1 cellular context compared by ENCODE assay signal in the genomic region with DNA sequence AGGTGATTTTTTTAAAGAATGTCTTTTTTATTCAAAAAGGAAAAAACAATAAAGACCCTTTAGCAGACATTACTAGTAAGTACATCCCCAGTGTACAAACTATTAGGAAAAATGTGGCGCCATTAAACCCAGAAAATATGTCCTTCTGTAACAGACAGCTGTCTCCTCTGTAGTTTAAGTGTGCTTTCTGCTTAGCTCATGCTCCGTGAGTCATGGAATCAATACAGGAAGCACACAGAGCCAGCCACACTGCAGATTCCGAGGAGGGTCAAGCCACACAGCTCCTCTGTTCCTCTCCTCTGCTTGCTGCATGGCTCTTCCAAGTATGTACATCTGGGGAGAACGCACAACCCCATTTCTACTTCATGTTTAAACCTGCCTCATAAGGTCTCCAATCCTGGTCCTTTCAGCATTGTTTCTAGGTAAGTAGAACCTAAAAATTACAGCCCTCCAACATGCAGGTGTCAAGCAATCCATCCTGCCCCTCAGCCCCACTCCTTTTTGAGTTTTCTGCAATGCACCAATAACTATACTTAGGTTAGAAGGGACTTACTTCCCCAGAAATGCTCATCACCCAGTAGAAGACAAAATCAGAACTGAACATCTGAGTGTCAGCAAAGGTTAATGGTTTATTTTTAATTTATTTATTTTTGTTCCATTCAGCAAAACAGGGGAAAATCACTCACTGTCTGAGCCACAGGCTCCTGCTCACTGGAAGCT.
TF ChIP-seq lines count a peak whose summit lies in the region.

No MANE protein-coding gene starts in this region.

TF ChIP-seq in K562, 482 proteins besides CTCF, POLR2A, EP300 and RAD21 (continued from another document and continues in another):
- TF ChIP-seq, protein P1, sequence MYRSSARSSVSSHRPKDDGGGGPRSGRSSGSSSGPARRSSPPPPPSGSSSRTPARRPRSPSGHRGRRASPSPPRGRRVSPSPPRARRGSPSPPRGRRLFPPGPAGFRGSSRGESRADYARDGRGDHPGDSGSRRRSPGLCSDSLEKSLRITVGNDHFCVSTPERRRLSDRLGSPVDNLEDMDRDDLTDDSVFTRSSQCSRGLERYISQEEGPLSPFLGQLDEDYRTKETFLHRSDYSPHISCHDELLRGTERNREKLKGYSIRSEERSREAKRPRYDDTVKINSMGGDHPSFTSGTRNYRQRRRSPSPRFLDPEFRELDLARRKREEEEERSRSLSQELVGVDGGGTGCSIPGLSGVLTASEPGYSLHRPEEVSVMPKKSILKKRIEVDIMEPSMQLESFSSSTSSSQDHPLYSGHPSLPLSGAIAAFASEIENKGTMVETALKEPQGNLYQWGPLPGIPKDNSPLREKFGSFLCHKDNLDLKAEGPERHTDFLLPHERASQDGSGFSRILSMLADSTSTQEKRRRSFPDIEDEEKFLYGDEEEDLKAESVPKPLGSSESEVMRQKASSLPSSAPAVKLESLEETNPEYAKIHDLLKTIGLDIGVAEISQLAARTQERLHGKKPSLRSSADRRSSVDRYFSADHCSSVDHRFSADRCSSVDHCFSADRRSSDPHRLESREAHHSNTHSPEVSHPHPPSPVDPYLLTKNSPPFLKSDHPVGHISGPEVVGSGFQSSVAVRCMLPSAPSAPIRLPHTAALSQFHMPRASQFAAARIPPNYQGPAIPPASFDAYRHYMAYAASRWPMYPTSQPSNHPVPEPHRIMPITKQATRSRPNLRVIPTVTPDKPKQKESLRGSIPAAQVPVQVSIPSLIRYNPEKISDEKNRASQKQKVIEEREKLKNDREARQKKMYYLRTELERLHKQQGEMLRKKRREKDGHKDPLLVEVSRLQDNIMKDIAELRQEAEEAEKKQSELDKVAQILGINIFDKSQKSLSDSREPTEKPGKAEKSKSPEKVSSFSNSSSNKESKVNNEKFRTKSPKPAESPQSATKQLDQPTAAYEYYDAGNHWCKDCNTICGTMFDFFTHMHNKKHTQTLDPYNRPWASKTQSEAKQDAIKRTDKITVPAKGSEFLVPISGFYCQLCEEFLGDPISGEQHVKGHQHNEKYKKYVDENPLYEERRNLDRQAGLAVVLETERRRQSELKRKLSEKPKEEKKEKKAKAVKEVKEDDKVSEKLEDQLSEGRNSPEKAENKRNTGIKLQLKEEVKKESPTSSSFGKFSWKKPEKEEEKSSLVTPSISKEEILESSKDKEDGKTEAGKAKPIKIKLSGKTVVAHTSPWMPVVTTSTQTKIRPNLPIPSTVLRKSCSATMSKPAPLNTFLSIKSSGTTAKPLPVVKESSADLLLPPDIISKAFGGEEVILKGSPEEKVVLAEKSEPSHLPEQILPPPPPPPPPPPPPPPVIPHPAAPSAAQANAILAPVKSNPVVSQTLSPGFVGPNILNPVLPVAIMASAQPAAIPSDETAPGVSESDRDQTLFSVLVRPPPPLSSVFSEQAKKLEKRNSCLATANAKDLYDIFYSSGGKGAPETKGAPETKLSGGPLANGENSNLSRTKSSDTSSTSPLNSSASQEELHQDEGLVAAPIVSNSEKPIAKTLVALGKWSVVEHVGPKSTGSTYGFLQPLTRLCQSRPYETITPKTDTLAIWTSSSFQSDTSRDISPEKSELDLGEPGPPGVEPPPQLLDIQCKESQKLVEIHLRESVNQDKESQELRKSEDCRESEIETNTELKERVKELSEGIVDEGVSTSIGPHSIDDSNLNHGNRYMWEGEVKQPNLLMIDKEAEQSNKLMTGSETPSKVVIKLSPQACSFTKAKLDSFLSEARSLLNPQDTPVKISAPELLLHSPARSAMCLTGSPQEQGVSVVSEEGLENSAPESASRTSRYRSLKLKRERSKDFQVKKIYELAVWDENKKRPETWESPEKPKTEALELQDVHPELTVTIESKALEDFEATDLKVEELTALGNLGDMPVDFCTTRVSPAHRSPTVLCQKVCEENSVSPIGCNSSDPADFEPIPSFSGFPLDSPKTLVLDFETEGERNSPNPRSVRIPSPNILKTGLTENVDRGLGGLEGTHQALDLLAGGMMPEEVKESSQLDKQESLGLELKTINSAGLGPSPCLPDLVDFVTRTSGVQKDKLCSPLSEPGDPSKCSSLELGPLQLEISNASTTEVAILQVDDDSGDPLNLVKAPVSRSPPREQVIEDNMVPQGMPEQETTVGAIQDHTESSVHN (IDR thresholded peaks at IDR 0.05; ENCODE audit: borderline replicate concordance in 1 of 2, low read depth in 1 of 2): peak in 1 of 2 experiments; percentile 82; a peak in 2 of 4 replicates
- peak; percentile 70; the same call in 1 of the 2 replicates for TF ChIP-seq ZNF589 (CRISPR knock-in tag; IDR thresholded peaks at IDR 0.05; ENCODE audit: low read depth)
- TF ChIP-seq, protein P2, sequence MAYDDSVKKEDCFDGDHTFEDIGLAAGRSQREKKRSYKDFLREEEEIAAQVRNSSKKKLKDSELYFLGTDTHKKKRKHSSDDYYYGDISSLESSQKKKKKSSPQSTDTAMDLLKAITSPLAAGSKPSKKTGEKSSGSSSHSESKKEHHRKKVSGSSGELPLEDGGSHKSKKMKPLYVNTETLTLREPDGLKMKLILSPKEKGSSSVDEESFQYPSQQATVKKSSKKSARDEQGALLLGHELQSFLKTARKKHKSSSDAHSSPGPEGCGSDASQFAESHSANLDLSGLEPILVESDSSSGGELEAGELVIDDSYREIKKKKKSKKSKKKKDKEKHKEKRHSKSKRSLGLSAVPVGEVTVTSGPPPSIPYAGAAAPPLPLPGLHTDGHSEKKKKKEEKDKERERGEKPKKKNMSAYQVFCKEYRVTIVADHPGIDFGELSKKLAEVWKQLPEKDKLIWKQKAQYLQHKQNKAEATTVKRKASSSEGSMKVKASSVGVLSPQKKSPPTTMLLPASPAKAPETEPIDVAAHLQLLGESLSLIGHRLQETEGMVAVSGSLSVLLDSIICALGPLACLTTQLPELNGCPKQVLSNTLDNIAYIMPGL (CRISPR knock-in tag; IDR thresholded peaks at IDR 0.05): no peak
- TF ChIP-seq, protein P3, sequence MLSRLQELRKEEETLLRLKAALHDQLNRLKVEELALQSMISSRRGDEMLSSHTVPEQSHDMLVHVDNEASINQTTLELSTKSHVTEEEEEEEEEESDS (CRISPR knock-in tag; IDR thresholded peaks at IDR 0.05): no peak
- peak; percentile 79 for TF ChIP-seq TAF9B (IDR thresholded peaks at IDR 0.05; ENCODE audit: partially characterized antibody)
- no peak for TF ChIP-seq KLF13 (tag; IDR thresholded peaks at IDR 0.05; ENCODE audit: borderline replicate concordance, low read depth)
- TF ChIP-seq, protein P4, sequence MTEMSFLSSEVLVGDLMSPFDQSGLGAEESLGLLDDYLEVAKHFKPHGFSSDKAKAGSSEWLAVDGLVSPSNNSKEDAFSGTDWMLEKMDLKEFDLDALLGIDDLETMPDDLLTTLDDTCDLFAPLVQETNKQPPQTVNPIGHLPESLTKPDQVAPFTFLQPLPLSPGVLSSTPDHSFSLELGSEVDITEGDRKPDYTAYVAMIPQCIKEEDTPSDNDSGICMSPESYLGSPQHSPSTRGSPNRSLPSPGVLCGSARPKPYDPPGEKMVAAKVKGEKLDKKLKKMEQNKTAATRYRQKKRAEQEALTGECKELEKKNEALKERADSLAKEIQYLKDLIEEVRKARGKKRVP (CRISPR knock-in tag; IDR thresholded peaks at IDR 0.05): no peak
- TF ChIP-seq, protein P5, sequence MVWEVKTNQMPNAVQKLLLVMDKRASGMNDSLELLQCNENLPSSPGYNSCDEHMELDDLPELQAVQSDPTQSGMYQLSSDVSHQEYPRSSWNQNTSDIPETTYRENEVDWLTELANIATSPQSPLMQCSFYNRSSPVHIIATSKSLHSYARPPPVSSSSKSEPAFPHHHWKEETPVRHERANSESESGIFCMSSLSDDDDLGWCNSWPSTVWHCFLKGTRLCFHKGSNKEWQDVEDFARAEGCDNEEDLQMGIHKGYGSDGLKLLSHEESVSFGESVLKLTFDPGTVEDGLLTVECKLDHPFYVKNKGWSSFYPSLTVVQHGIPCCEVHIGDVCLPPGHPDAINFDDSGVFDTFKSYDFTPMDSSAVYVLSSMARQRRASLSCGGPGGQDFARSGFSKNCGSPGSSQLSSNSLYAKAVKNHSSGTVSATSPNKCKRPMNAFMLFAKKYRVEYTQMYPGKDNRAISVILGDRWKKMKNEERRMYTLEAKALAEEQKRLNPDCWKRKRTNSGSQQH (CRISPR knock-in tag; IDR thresholded peaks at IDR 0.05): 0 out of 2 replicates have a peak, but pooled peaks have one; percentile 26
- TF ChIP-seq, protein P6, sequence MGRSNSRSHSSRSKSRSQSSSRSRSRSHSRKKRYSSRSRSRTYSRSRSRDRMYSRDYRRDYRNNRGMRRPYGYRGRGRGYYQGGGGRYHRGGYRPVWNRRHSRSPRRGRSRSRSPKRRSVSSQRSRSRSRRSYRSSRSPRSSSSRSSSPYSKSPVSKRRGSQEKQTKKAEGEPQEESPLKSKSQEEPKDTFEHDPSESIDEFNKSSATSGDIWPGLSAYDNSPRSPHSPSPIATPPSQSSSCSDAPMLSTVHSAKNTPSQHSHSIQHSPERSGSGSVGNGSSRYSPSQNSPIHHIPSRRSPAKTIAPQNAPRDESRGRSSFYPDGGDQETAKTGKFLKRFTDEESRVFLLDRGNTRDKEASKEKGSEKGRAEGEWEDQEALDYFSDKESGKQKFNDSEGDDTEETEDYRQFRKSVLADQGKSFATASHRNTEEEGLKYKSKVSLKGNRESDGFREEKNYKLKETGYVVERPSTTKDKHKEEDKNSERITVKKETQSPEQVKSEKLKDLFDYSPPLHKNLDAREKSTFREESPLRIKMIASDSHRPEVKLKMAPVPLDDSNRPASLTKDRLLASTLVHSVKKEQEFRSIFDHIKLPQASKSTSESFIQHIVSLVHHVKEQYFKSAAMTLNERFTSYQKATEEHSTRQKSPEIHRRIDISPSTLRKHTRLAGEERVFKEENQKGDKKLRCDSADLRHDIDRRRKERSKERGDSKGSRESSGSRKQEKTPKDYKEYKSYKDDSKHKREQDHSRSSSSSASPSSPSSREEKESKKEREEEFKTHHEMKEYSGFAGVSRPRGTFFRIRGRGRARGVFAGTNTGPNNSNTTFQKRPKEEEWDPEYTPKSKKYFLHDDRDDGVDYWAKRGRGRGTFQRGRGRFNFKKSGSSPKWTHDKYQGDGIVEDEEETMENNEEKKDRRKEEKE (IDR thresholded peaks at IDR 0.05; ENCODE audit: borderline replicate concordance in 1 of 2, control insufficient read depth in 1 of 2, low read depth in 2 of 2, low read length in 1 of 2): no peak
- peak; percentile 76; the same call in 1 of the 2 replicates for TF ChIP-seq ELF1 (tag; IDR thresholded peaks at IDR 0.05)
- TF ChIP-seq, protein P7, sequence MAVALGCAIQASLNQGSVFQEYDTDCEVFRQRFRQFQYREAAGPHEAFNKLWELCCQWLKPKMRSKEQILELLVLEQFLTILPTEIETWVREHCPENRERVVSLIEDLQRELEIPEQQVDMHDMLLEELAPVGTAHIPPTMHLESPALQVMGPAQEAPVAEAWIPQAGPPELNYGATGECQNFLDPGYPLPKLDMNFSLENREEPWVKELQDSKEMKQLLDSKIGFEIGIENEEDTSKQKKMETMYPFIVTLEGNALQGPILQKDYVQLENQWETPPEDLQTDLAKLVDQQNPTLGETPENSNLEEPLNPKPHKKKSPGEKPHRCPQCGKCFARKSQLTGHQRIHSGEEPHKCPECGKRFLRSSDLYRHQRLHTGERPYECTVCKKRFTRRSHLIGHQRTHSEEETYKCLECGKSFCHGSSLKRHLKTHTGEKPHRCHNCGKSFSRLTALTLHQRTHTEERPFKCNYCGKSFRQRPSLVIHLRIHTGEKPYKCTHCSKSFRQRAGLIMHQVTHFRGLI (CRISPR knock-in tag; IDR thresholded peaks at IDR 0.05): no peak
- peak in 1 of 2 experiments; percentile 19; a peak in 1 of 4 replicates for TF ChIP-seq TRIM24 (IDR thresholded peaks at IDR 0.05)
- no peak for TF ChIP-seq BCOR (IDR thresholded peaks at IDR 0.05)
- TF ChIP-seq, protein P8, sequence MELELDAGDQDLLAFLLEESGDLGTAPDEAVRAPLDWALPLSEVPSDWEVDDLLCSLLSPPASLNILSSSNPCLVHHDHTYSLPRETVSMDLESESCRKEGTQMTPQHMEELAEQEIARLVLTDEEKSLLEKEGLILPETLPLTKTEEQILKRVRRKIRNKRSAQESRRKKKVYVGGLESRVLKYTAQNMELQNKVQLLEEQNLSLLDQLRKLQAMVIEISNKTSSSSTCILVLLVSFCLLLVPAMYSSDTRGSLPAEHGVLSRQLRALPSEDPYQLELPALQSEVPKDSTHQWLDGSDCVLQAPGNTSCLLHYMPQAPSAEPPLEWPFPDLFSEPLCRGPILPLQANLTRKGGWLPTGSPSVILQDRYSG (tag; conservative IDR thresholded peaks at IDR 0.05; ENCODE audit: low read depth): no peak
- TF ChIP-seq, protein P9, sequence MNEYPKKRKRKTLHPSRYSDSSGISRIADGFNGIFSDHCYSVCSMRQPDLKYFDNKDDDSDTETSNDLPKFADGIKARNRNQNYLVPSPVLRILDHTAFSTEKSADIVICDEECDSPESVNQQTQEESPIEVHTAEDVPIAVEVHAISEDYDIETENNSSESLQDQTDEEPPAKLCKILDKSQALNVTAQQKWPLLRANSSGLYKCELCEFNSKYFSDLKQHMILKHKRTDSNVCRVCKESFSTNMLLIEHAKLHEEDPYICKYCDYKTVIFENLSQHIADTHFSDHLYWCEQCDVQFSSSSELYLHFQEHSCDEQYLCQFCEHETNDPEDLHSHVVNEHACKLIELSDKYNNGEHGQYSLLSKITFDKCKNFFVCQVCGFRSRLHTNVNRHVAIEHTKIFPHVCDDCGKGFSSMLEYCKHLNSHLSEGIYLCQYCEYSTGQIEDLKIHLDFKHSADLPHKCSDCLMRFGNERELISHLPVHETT (CRISPR knock-in tag; conservative IDR thresholded peaks at IDR 0.05 in 1 of 2, IDR thresholded peaks at IDR 0.05 in 1 of 2): peak in 1 of 2 experiments; percentile 58; a peak in 1 of 4 replicates
- peak; percentile 75 for TF ChIP-seq MXI1 (IDR thresholded peaks at IDR 0.05; ENCODE audit: low read depth, low read length)
- no peak for TF ChIP-seq DIDO1 (tag; IDR thresholded peaks at IDR 0.05; ENCODE audit: low read depth)
- no peak for TF ChIP-seq DNMT1 (IDR thresholded peaks at IDR 0.05)
- TF ChIP-seq POLR2H (tag; IDR thresholded peaks at IDR 0.05; ENCODE audit: low read depth): peak; percentile 37
- TF ChIP-seq ZNF408 (CRISPR knock-in tag; IDR thresholded peaks at IDR 0.05; ENCODE audit: low read depth): no peak
- TF ChIP-seq GABPA (tag; conservative IDR thresholded peaks at IDR 0.05; ENCODE audit: low read depth): peak; percentile 62
- peak; percentile 70 for TF ChIP-seq TBP (optimal IDR thresholded peaks at IDR 0.05; ENCODE audit: low read depth, low read length)
- TF ChIP-seq RNF2 (IDR thresholded peaks at IDR 0.05): peak; percentile 74; the same call in 1 of the 2 replicates
- TF ChIP-seq MYC (IDR thresholded peaks at IDR 0.05; ENCODE audit: low read depth, low read length): peak; percentile 46
- no peak for TF ChIP-seq MYC (CRISPR knock-in tag; IDR thresholded peaks at IDR 0.05; ENCODE audit: borderline replicate concordance, low read depth)
- TF ChIP-seq LEF1 (IDR thresholded peaks at IDR 0.05): peak; percentile 70; the same call in 1 of the 2 replicates
- TF ChIP-seq MEIS2 (IDR thresholded peaks at IDR 0.05; ENCODE audit: partially characterized antibody): peak; percentile 90
- TF ChIP-seq HNRNPK (IDR thresholded peaks at IDR 0.05; ENCODE audit: low read depth, low read length, poor library complexity, severe bottlenecking): no peak
- no peak for TF ChIP-seq POLR3G (IDR thresholded peaks at IDR 0.05; ENCODE audit: extremely low read depth, insufficient read length, insufficient replicate concordance)
- TF ChIP-seq FOSL1 (tag; conservative IDR thresholded peaks at IDR 0.05): peak; percentile 96
- no peak; the same call in 1 of the 2 replicates for TF ChIP-seq NFE2L1 (tag; IDR thresholded peaks at IDR 0.05; ENCODE audit: borderline replicate concordance, low read depth)
- TF ChIP-seq C11orf30 (IDR thresholded peaks at IDR 0.05; ENCODE audit: low read depth): peak; percentile 87
- no peak for TF ChIP-seq BRCA1 (IDR thresholded peaks at IDR 0.05)
- TF ChIP-seq BRCA1 (CRISPR knock-in tag; IDR thresholded peaks at IDR 0.05): no peak
- no peak for TF ChIP-seq ZNF778 (CRISPR knock-in tag; IDR thresholded peaks at IDR 0.05)
- no peak for TF ChIP-seq YBX1 (IDR thresholded peaks at IDR 0.05)
